ENCODE assay signal across 24 cellular contexts in the genomic region with DNA sequence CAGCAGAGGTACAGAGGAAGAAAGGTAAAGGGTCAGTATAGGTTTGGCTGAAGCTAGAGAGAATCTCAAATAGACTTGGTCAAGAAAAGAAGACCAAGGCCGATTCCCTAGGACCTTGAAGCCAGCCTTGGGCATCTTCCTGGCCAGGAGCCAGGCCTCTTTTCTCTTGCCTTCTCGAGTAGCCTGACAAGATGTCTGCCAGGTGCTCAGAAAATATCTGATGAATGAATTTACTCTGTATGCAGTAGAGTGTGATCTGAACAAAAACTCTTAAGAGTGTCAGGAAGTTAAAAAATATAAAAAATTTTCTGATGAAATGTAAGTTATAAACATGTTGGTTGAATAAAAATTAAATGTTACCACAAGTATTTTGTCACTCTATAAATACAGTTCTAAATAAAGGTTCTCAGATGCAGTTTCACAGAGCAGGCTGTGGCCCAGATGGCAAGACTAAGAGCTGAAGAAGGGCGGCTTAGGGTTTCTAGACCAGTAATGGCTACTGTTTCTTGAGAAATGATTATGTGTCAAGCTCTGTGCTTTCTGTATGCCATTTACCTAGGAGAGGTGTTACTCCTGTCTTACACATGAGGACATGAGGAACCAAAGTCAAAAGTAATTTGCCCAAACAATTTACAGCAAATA.
DNase-seq lines count a peak whose midpoint lies in the region; ATAC-seq, FAIRE-seq and TF ChIP-seq lines count a peak whose summit lies in the region.
"Had no signal": no experiment of that assay in that cellular context is flagged by ENCODE, and none has a peak within 500 bp of the region (broad histone marks: within the 10 kb centered on the region; RNA-seq: fewer than 3 reads in every experiment).

No MANE protein-coding gene starts in this region.

- H3K4me1 ChIP-seq in OCI-LY1 (ENCODE audit: insufficient read depth, low read length, severe bottlenecking), result peaks cover 99% of the 10 kb centered on the region

- peak overlapping the region; percentile 58 for H3K9ac ChIP-seq in OCI-LY1 (ENCODE audit: low read length)

- TF ChIP-seq POLR2A in GM12892 (IDR thresholded peaks at IDR 0.05; ENCODE audit: low read depth, low read length), result no peak

- no peaks in the 10 kb centered on the region for H3K27me3 ChIP-seq in OCI-LY1 (ENCODE audit: insufficient read depth, low read length)

- TF ChIP-seq CTCF in AG10803 (conservative IDR thresholded peaks at IDR 0.05; ENCODE audit: low read length) (no peak), OCI-LY1 (IDR thresholded peaks at IDR 0.05; ENCODE audit: low read length) (no peak)

- H3F3A ChIP-seq in OCI-LY1 (ENCODE audit: insufficient read depth, low read length), result peaks cover 21% of the 10 kb centered on the region; the same call in 1 of the 2 replicates

- no peaks in the 10 kb centered on the region for H3K9me2 ChIP-seq in OCI-LY1 (ENCODE audit: low read depth, low read length)

- peak; percentile 50 for FAIRE-seq in GM12892 (lab: Jason Lieb, UNC)

- no peaks in the 10 kb centered on the region for H4K20me1 ChIP-seq in OCI-LY1 (ENCODE audit: insufficient read depth, low read length)

- no peak for ATAC-seq in GM19351 (IDR thresholded peaks at IDR 0.05; ENCODE audit: unreplicated experiment)
- ATAC-seq: effector memory CD8-positive, alpha-beta T cell; right cardiac atrium had no signal

- H3K4me3 ChIP-seq in AG10803 (ENCODE audit: low read length) (no peak overlapping the region), OCI-LY1 (ENCODE audit: low read depth, low read length, poor library complexity, severe bottlenecking) (peak overlapping the region; percentile 13)

- H3K27ac ChIP-seq in OCI-LY1 (ENCODE audit: low read depth, low read length, poor library complexity, severe bottlenecking), result peak overlapping the region; percentile 100

- H3K9me3 ChIP-seq in OCI-LY1 (ENCODE audit: low read length), result no peaks in the 10 kb centered on the region

- peak; percentile 74 for DNase-seq in AG10803 (ENCODE audit: low read depth)
- no peak for DNase-seq in GM12892 (ENCODE audit: insufficient read length)
- DNase-seq in fibroblast of peridontal ligament (ENCODE audit: extremely low read depth), result peak; percentile 61
- no peak for DNase-seq in nucleus accumbens (lab: John Stamatoyannopoulos, UW)
- DNase-seq in G401 (ENCODE audit: low spot score), result no peak
- DNase-seq in HPDE6-E6E7 (ENCODE audit: extremely low spot score), result no peak
- DNase-seq: ACHN; activated B cell treated with CpG ODN at 0.5 μM for 24 hours; activated CD4-positive, alpha-beta memory T cell treated with anti-CD3 and anti-CD28 coated beads for 36 hours; activated T-cell treated with anti-CD3 and anti-CD28 coated beads, Interleukin-2, amount 50 U/mL, for 24 hours; CD4-positive, alpha-beta memory T cell; effector memory CD8-positive, alpha-beta T cell; EL; head of caudate nucleus; immature natural killer cell; MV-4-11; NCI-H1930; NCI-H446; right cardiac atrium; SIG-M5; stimulated activated CD4-positive, alpha-beta T cell treated with anti-CD3 and anti-CD28 coated beads, Interleukin-15, amount 100 ng/mL, for 24 hours; T-helper 2 cell had no signal

- H3K36me3 ChIP-seq in OCI-LY1 (ENCODE audit: insufficient read depth, low read length), result peaks cover 32% of the 10 kb centered on the region

- H3K4me2 ChIP-seq in OCI-LY1 (ENCODE audit: low read length), result peak overlapping the region; percentile 41

- peaks cover 10% of the 10 kb centered on the region; the same call in 1 of the 2 replicates for H3K79me2 ChIP-seq in OCI-LY1 (ENCODE audit: insufficient read depth, low read length)

- in situ Hi-C loops in G401 (cut with HindIII; ENCODE audit: low sequenced_read_pairs), result no loop called here

- no peak overlapping the region for H2AFZ ChIP-seq in OCI-LY1 (ENCODE audit: low read length)

Comparison
In these comparisons a context has a peak if more than half of its experiments do, and no peak if none do; other contexts are left out.
1. DNase-seq: peak in AG10803 (single experiment) and fibroblast of peridontal ligament (single experiment); none in GM12892 (single experiment), nucleus accumbens (0 of 56), G401 (single experiment) and HPDE6-E6E7 (single experiment).